In genomic region chr22:45310331-45311032, GRCh38 we compare ENCODE assay signal across 8 cellular contexts. TPM values are rescaled to one million over a fixed set of nuclear protein-coding genes. Genes with fewer than 3 reads are reported as not detected.
A peak's percentile ranks its signal among the peaks of the same experiment; 100 is the strongest.
DNase-seq lines count a peak whose midpoint lies in the region; ATAC-seq lines count a peak whose summit lies in the region.

No MANE protein-coding gene starts in this region.

- H3K4me1 ChIP-seq in iPS-18a (ENCODE audit: control insufficient read depth, low read depth, low read length): peaks cover 14% of the 10 kb centered on the region

- peaks cover 49% of the 10 kb centered on the region for H3K4me1 Mint-ChIP-seq in activated CD4-positive, alpha-beta T cell treated with anti-CD3 and anti-CD28 coated beads, Interleukin-2, amount 10 ng/mL, durations not matched to agents 24 days and 14 days
- H3K4me1 Mint-ChIP-seq in activated naive CD8-positive, alpha-beta T cell (ENCODE audit: low read depth): peaks cover 49% of the 10 kb centered on the region
- H3K4me1 Mint-ChIP-seq in stimulated activated naive CD8-positive, alpha-beta T cell treated with anti-CD3 and anti-CD28 coated beads, Interleukin-15, amount 100 ng/mL, for 72 hours: peaks cover 64% of the 10 kb centered on the region

- peak overlapping the region; percentile 63 for H3K9ac ChIP-seq in iPS-18a (ENCODE audit: low read length)

- intact Hi-C loops in activated CD4-positive, alpha-beta T cell treated with anti-CD3 and anti-CD28 coated beads, Interleukin-2, amount 10 ng/mL, durations not matched to agents 24 days and 14 days (cut with micrococcal nuclease): loop anchor here (1.0 kb wide), 1 partner anchor 8 kb away; no protein-coding TSS in a partner anchor

- no peaks in the 10 kb centered on the region for H3K9me3 Mint-ChIP-seq in activated CD4-positive, alpha-beta T cell treated with anti-CD3 and anti-CD28 coated beads, Interleukin-2, amount 10 ng/mL, durations not matched to agents 24 days and 14 days
- H3K9me3 Mint-ChIP-seq in activated naive CD8-positive, alpha-beta T cell (ENCODE audit: low read depth): no peaks in the 10 kb centered on the region
- no peaks in the 10 kb centered on the region for H3K9me3 Mint-ChIP-seq in stimulated activated naive CD8-positive, alpha-beta T cell treated with anti-CD3 and anti-CD28 coated beads, Interleukin-15, amount 100 ng/mL, for 72 hours

- no peak overlapping the region for H3K27ac ChIP-seq in iPS-18a (ENCODE audit: low read length)

- peak overlapping the region; percentile 83 for H3K27ac Mint-ChIP-seq in activated CD4-positive, alpha-beta T cell treated with anti-CD3 and anti-CD28 coated beads, Interleukin-2, amount 10 ng/mL, durations not matched to agents 24 days and 14 days
- peak overlapping the region; percentile 72 for H3K27ac Mint-ChIP-seq in activated naive CD8-positive, alpha-beta T cell
- H3K27ac Mint-ChIP-seq in stimulated activated naive CD8-positive, alpha-beta T cell treated with anti-CD3 and anti-CD28 coated beads, Interleukin-15, amount 100 ng/mL, for 72 hours: peak overlapping the region; percentile 87 to 97

- no peaks in the 10 kb centered on the region for H3K36me3 ChIP-seq in iPS-18a (ENCODE audit: control insufficient read depth, low read depth, low read length)

- ATAC-seq in stimulated activated naive CD8-positive, alpha-beta T cell treated with anti-CD3 and anti-CD28 coated beads, Interleukin-15, amount 100 ng/mL, for 72 hours: no peak
- ATAC-seq in GM19023 (IDR thresholded peaks at IDR 0.05; ENCODE audit: unreplicated experiment): no peak
- ATAC-seq in HG03442 (IDR thresholded peaks at IDR 0.05; ENCODE audit: unreplicated experiment): no peak

- peaks cover 11% of the 10 kb centered on the region for H3K27me3 ChIP-seq in iPS-18a (ENCODE audit: control insufficient read depth, insufficient read depth, low read length)

- H3K27me3 Mint-ChIP-seq in activated CD4-positive, alpha-beta T cell treated with anti-CD3 and anti-CD28 coated beads, Interleukin-2, amount 10 ng/mL, durations not matched to agents 24 days and 14 days: no peaks in the 10 kb centered on the region
- no peaks in the 10 kb centered on the region for H3K27me3 Mint-ChIP-seq in activated naive CD8-positive, alpha-beta T cell
- H3K27me3 Mint-ChIP-seq in stimulated activated naive CD8-positive, alpha-beta T cell treated with anti-CD3 and anti-CD28 coated beads, Interleukin-15, amount 100 ng/mL, for 72 hours: no peaks in the 10 kb centered on the region

- H3K4me3 ChIP-seq in iPS-18a (ENCODE audit: low read length): peak overlapping the region; percentile 75

- peak overlapping the region; percentile 93 for H3K4me3 Mint-ChIP-seq in activated CD4-positive, alpha-beta T cell treated with anti-CD3 and anti-CD28 coated beads, Interleukin-2, amount 10 ng/mL, durations not matched to agents 24 days and 14 days
- H3K4me3 Mint-ChIP-seq in activated naive CD8-positive, alpha-beta T cell: peak overlapping the region; percentile 85
- H3K4me3 Mint-ChIP-seq in stimulated activated naive CD8-positive, alpha-beta T cell treated with anti-CD3 and anti-CD28 coated beads, Interleukin-15, amount 100 ng/mL, for 72 hours: peak overlapping the region; percentile 90 to 98

- peaks cover 20% of the 10 kb centered on the region for H3K36me3 Mint-ChIP-seq in activated CD4-positive, alpha-beta T cell treated with anti-CD3 and anti-CD28 coated beads, Interleukin-2, amount 10 ng/mL, durations not matched to agents 24 days and 14 days (ENCODE audit: low read depth)
- peaks cover 2% of the 10 kb centered on the region for H3K36me3 Mint-ChIP-seq in activated naive CD8-positive, alpha-beta T cell

- peak; percentile 73 for DNase-seq in activated CD4-positive, alpha-beta T cell treated with anti-CD3 and anti-CD28 coated beads, Interleukin-2, amount 10 ng/mL, durations not matched to agents 24 days and 14 days
- no peak for DNase-seq in activated CD4-positive, alpha-beta T cell treated with anti-CD3 and anti-CD28 coated beads, Interleukin-2, amount 50 U/mL, for 1 hour
- peak; percentile 15 to 18 for DNase-seq in stimulated activated naive CD8-positive, alpha-beta T cell treated with anti-CD3 and anti-CD28 coated beads, Interleukin-15, amount 100 ng/mL, for 72 hours
- DNase-seq in NCI-H2196 treated with DMSO at 0.1 percent for 48 hours (lab: John Stamatoyannopoulos, UW; ENCODE audit: unreplicated experiment): no peak

- H3K9me3 ChIP-seq in iPS-18a (ENCODE audit: control insufficient read depth, low read depth, low read length): no peaks in the 10 kb centered on the region

RNA-seq across cellular contexts. Expression of gene FAM118A, which starts 0.7 kb away (rescaled TPM):
- total RNA-seq in activated CD4-positive, alpha-beta T cell treated with anti-CD3 and anti-CD28 coated beads, Interleukin-2, amount 10 ng/mL, durations not matched to agents 24 days and 14 days: 32.0 and 32.5 TPM in 2 replicates

RNA-seq across cellular contexts. Expression of gene UPK3A, which starts 25.7 kb away (rescaled TPM):
- total RNA-seq in activated CD4-positive, alpha-beta T cell treated with anti-CD3 and anti-CD28 coated beads, Interleukin-2, amount 10 ng/mL, durations not matched to agents 24 days and 14 days: not detected in 2 replicates

Comparison
In these comparisons a context has a peak if more than half of its experiments do, and no peak if none do; other contexts are left out.
1. DNase-seq: peak in activated CD4-positive, alpha-beta T cell treated with anti-CD3 and anti-CD28 coated beads, Interleukin-2, amount 10 ng/mL, durations not matched to agents 24 days and 14 days (single experiment) and stimulated activated naive CD8-positive, alpha-beta T cell treated with anti-CD3 and anti-CD28 coated beads, Interleukin-15, amount 100 ng/mL, for 72 hours (2 of 2); none in activated CD4-positive, alpha-beta T cell treated with anti-CD3 and anti-CD28 coated beads, Interleukin-2, amount 50 U/mL, for 1 hour (single experiment) and NCI-H2196 treated with DMSO at 0.1 percent for 48 hours (single experiment).
2. Peak in every context shown above with its lines, with median percentiles within 50 percentile points of each other: H3K27ac Mint-ChIP-seq and H3K4me3 Mint-ChIP-seq.